ENCODE assay signal across 1 cellular context in the genomic region with DNA sequence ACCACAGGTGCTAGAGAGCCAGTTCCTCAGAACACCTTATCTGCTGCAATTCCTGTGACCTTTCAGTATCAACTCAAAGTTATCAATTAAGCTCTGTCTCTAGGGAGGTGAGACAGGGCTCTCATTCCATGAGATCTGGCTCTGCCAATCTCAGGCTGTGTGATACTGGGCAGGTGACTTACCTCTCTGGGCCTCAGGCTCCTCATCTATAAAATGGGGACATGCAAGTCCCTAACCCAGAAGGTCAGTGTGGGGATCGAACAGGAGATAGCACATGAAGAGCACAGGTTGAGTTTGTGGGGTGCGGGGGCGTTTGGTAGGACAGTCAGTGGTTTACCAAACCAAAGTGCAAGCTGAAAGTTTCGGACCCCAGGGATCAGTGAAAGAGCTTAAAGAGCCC.
TF ChIP-seq lines count a peak whose summit lies in the region.

No MANE protein-coding gene starts in this region.

TF ChIP-seq in K562, 482 proteins besides CTCF, POLR2A, EP300 and RAD21:
- TF ChIP-seq HDAC8 (tag; IDR thresholded peaks at IDR 0.05) (no peak), KAT8 (IDR thresholded peaks at IDR 0.05; ENCODE audit: low read depth) (no peak), ESRRA (IDR thresholded peaks at IDR 0.05; ENCODE audit: borderline replicate concordance, low read depth) (peak; percentile 94), ZFP36 (IDR thresholded peaks at IDR 0.05; ENCODE audit: low read depth, low read length, partially characterized antibody) (peak; percentile 40), RBM25 (IDR thresholded peaks at IDR 0.05; ENCODE audit: low read depth, low read length, severe bottlenecking) (peak; percentile 83), SMARCA5 (IDR thresholded peaks at IDR 0.05) (peak; percentile 66; the same call in 1 of the 2 replicates), ESRRB (CRISPR knock-in tag; IDR thresholded peaks at IDR 0.05; ENCODE audit: borderline replicate concordance) (no peak), KDM1A (IDR thresholded peaks at IDR 0.05) (peak in 1 of 2 experiments; percentile 85; a peak in 2 of 4 replicates), HDAC2 (IDR thresholded peaks at IDR 0.05) (0 out of 2 replicates have a peak, but pooled peaks have one; percentile 33), BCOR (IDR thresholded peaks at IDR 0.05) (peak; percentile 91), EGR1 (conservative IDR thresholded peaks at IDR 0.05) (peak; percentile 31; the same call in 1 of the 2 replicates)
- TF ChIP-seq, protein P1, sequence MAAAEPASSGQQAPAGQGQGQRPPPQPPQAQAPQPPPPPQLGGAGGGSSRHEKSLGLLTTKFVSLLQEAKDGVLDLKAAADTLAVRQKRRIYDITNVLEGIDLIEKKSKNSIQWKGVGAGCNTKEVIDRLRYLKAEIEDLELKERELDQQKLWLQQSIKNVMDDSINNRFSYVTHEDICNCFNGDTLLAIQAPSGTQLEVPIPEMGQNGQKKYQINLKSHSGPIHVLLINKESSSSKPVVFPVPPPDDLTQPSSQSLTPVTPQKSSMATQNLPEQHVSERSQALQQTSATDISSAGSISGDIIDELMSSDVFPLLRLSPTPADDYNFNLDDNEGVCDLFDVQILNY (CRISPR knock-in tag; IDR thresholded peaks at IDR 0.05) = no peak
- TF ChIP-seq, protein P2, sequence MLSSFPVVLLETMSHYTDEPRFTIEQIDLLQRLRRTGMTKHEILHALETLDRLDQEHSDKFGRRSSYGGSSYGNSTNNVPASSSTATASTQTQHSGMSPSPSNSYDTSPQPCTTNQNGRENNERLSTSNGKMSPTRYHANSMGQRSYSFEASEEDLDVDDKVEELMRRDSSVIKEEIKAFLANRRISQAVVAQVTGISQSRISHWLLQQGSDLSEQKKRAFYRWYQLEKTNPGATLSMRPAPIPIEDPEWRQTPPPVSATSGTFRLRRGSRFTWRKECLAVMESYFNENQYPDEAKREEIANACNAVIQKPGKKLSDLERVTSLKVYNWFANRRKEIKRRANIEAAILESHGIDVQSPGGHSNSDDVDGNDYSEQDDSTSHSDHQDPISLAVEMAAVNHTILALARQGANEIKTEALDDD (IDR thresholded peaks at IDR 0.05) = no peak
